ENCODE assay signal across 8 cellular contexts in genomic region chr2:203014456-203015199, GRCh38. TPM values are rescaled to one million over a fixed set of nuclear protein-coding genes. Genes with fewer than 3 reads are reported as not detected.
DNase-seq lines count a peak whose midpoint lies in the region; ATAC-seq and TF ChIP-seq lines count a peak whose summit lies in the region.

TSS of gene NBEAL1 (plus strand) at chr2:203014875. CDS start at chr2:203016385, 1,510 bp downstream.

- H3K79me2 ChIP-seq in smooth muscle cell (ENCODE audit: low read depth), result peaks cover 49% of the 10 kb centered on the region

- no peaks in the 10 kb centered on the region for H3K36me3 ChIP-seq in smooth muscle cell (ENCODE audit: low read depth)

- peaks cover 34% of the 10 kb centered on the region for H3K4me1 ChIP-seq in smooth muscle cell (ENCODE audit: low read depth)

- POLR2A ChIA-PET in AG04449 (lab: Yijun Ruan, JAX), result interaction anchor here (0.7 to 0.9 kb wide), 2 partner anchors 19 to 105 kb away, joined by 3 read pairs; no protein-coding TSS in a partner anchor

- H4K20me1 ChIP-seq in smooth muscle cell (ENCODE audit: low read depth), result peaks cover 25% of the 10 kb centered on the region

- peak within 1 kb of the TSS; percentile 91 for H3K4me3 ChIP-seq in AG04449 (ENCODE audit: low read depth, low read length)
- H3K4me3 ChIP-seq in WI38 (ENCODE audit: low read depth, low read length), result peak within 1 kb of the TSS; percentile 97
- H3K4me3 ChIP-seq in smooth muscle cell, result peak within 1 kb of the TSS; percentile 91

- no peaks in the 10 kb centered on the region for H3F3A ChIP-seq in smooth muscle cell (ENCODE audit: low read depth)

- H3K9me3 ChIP-seq in smooth muscle cell (replicated peaks; ENCODE audit: low read depth), result no peaks in the 10 kb centered on the region

- H2AFZ ChIP-seq in smooth muscle cell (ENCODE audit: low read depth), result peak within 1 kb of the TSS; percentile 85

- peak within 1 kb of the TSS; percentile 96 for H3K27ac ChIP-seq in caudate nucleus (ENCODE audit: low read depth, low read length)
- H3K27ac ChIP-seq in smooth muscle cell (ENCODE audit: low read depth), result peak within 1 kb of the TSS; percentile 96

- peak within 1 kb of the TSS; percentile 85 for H3K4me2 ChIP-seq in smooth muscle cell

- TF ChIP-seq CTCF in AG04449 (IDR thresholded peaks at IDR 0.05; ENCODE audit: insufficient read depth, low read length, missing control alignments), result no peak
- TF ChIP-seq CTCF in WI38 (IDR thresholded peaks at IDR 0.05; ENCODE audit: low read depth, low read length), result no peak
- no peak for TF ChIP-seq CTCF in smooth muscle cell (IDR thresholded peaks at IDR 0.05; ENCODE audit: borderline replicate concordance, insufficient read depth, poor library complexity, severe bottlenecking)

- CTCF ChIA-PET in AG04449 (lab: Yijun Ruan, JAX), result no interaction called here

- peak; percentile 97 for ATAC-seq in GM18907 (IDR thresholded peaks at IDR 0.05; ENCODE audit: unreplicated experiment)
- peak; percentile 95 for ATAC-seq in HG03159 (IDR thresholded peaks at IDR 0.05; ENCODE audit: unreplicated experiment)

- peak within 1 kb of the TSS; percentile 95 for H3K9ac ChIP-seq in smooth muscle cell (ENCODE audit: low read depth)

- whole genome bisulfite sequencing in smooth muscle cell (ENCODE audit: low lambda C conversion rate), result under 1% methylated on average over 52 of the region's 59 CpGs

- H3K27me3 ChIP-seq in smooth muscle cell (ENCODE audit: low read depth), result no peaks in the 10 kb centered on the region

- DNase-seq in AG04449 (ENCODE audit: low read depth, low spot score), result peak; percentile 95
- peak; percentile 99 for DNase-seq in NCI-H2227 treated with DMSO at 0.1 percent for 48 hours (lab: John Stamatoyannopoulos, UW)
- DNase-seq in caudate nucleus (lab: John Stamatoyannopoulos, UW), result peak; percentile 77 to 99 (median 96)
- DNase-seq in iPS-NIHi7 (ENCODE audit: extremely low spot score), result peak; percentile 99
- peak; percentile 97 for DNase-seq in smooth muscle cell (lab: John Stamatoyannopoulos, UW; ENCODE audit: unreplicated experiment)

RNA-seq across cellular contexts. Expression of gene NBEAL1, which starts in this region (rescaled TPM):
- 32.4 and 50.9 TPM in 2 replicates for total RNA-seq in smooth muscle cell
- 12.1 and 16.3 TPM in 2 replicates for polyA plus RNA-seq in smooth muscle cell

Comparison
In these comparisons a context has a peak if more than half of its experiments do, and no peak if none do; other contexts are left out.
1. Peak in every context shown above with its lines: DNase-seq, ATAC-seq, H3K4me3 ChIP-seq and H3K27ac ChIP-seq.